11 cellular contexts compared by ENCODE assay signal in genomic region chr2:98026292-98026691, GRCh38. TPM values are rescaled to one million over a fixed set of nuclear protein-coding genes. Genes with fewer than 3 reads are reported as not detected.
DNase-seq lines count a peak whose midpoint lies in the region; ATAC-seq, FAIRE-seq and TF ChIP-seq lines count a peak whose summit lies in the region.
"Had no signal": no experiment of that assay in that cellular context is flagged by ENCODE, and none has a peak within 500 bp of the region (broad histone marks: within the 10 kb centered on the region; RNA-seq: fewer than 3 reads in every experiment).

No MANE protein-coding gene starts in this region.

- no peak for ATAC-seq in A549
- no peak for ATAC-seq in HG03521 (IDR thresholded peaks at IDR 0.05; ENCODE audit: unreplicated experiment)
- ATAC-seq in aorta (ENCODE audit: low FRiP score): no peak
- ATAC-seq: Panc1 had no signal

- no peak overlapping the region for H3K23ac ChIP-seq in mesendoderm (ENCODE audit: low read length)

- CTCF ChIA-PET in A549 (lab: Yijun Ruan, JAX): no interaction called here

- intact Hi-C loops in activated T-helper 1 cell treated with anti-CD3 and anti-CD28 coated beads, Interleukin-12 subunit alpha, Interleukin-12 subunit beta, Interleukin-2, Interleukin-4 antibody, amounts not matched to agents 30 ng/mL and 10 ng/mL and 1 ng/mL, durations not matched to agents 14 hours and 24 hours and 36 hours (cut with micrococcal nuclease): no loop called here
- intact Hi-C loops in esophagus squamous epithelium (cut with DNase I) (no loop called here), aorta (cut with DNase I) (no loop called here)

- no peaks in the 10 kb centered on the region for H3K36me3 Mint-ChIP-seq in activated T-helper 1 cell treated with anti-CD3 and anti-CD28 coated beads, Interleukin-12 subunit alpha, Interleukin-12 subunit beta, Interleukin-2, Interleukin-4 antibody, amounts not matched to agents 30 ng/mL and 10 ng/mL and 1 ng/mL, durations not matched to agents 14 hours and 24 hours and 36 hours (ENCODE audit: low read depth)

- no peak overlapping the region for H3K27ac Mint-ChIP-seq in activated T-helper 1 cell treated with anti-CD3 and anti-CD28 coated beads, Interleukin-12 subunit alpha, Interleukin-12 subunit beta, Interleukin-2, Interleukin-4 antibody, amounts not matched to agents 30 ng/mL and 10 ng/mL and 1 ng/mL, durations not matched to agents 14 hours and 24 hours and 36 hours
- H3K27ac Mint-ChIP-seq: CD4-positive, alpha-beta T cell had no signal

- H3K4me1 Mint-ChIP-seq in activated T-helper 1 cell treated with anti-CD3 and anti-CD28 coated beads, Interleukin-12 subunit alpha, Interleukin-12 subunit beta, Interleukin-2, Interleukin-4 antibody, amounts not matched to agents 30 ng/mL and 10 ng/mL and 1 ng/mL, durations not matched to agents 14 hours and 24 hours and 36 hours (ENCODE audit: low read depth): peaks cover 25% of the 10 kb centered on the region

- H3K4ac ChIP-seq in mesendoderm (ENCODE audit: low read depth, low read length): peak overlapping the region; percentile 5

- FAIRE-seq in A549 (lab: Jason Lieb, UNC): no peak

- no peaks in the 10 kb centered on the region for H3K9me3 ChIP-seq in A549
- no peaks in the 10 kb centered on the region for H3K9me3 ChIP-seq in esophagus squamous epithelium
- H3K9me3 ChIP-seq in aorta (ENCODE audit: control insufficient read depth, low read length): no peaks in the 10 kb centered on the region

- no peak for TF ChIP-seq RAD21 in A549 (conservative IDR thresholded peaks at IDR 0.05 in 1 of 2, IDR thresholded peaks at IDR 0.05 in 1 of 2)

- H3K4me3 Mint-ChIP-seq in activated T-helper 1 cell treated with anti-CD3 and anti-CD28 coated beads, Interleukin-12 subunit alpha, Interleukin-12 subunit beta, Interleukin-2, Interleukin-4 antibody, amounts not matched to agents 30 ng/mL and 10 ng/mL and 1 ng/mL, durations not matched to agents 14 hours and 24 hours and 36 hours: peak overlapping the region; percentile 5
- H3K4me3 Mint-ChIP-seq: CD4-positive, alpha-beta T cell had no signal

- H3K79me1 ChIP-seq in mesendoderm (ENCODE audit: low read length): no peaks in the 10 kb centered on the region

- H3K79me2 ChIP-seq in mesendoderm (ENCODE audit: control insufficient read depth, insufficient read depth, low read length): no peaks in the 10 kb centered on the region

- H3K4me1 ChIP-seq in A549 (no peaks in the 10 kb centered on the region), mesendoderm (ENCODE audit: control insufficient read depth, low read depth, low read length) (peaks cover 18% of the 10 kb centered on the region), esophagus squamous epithelium (peaks cover 0 to 16% (median 4%) of the 10 kb centered on the region in 3 donors), aorta (ENCODE audit: control insufficient read depth in 1 of 2, insufficient read depth in 2 of 2, low read length in 2 of 2) (no peaks in the 10 kb centered on the region)

- peak overlapping the region; percentile 15; the same call in 1 of the 3 replicates for H3K4me2 ChIP-seq in A549
- H3K4me2 ChIP-seq in mesendoderm (ENCODE audit: low read length): no peak overlapping the region

- no peak overlapping the region for H2BK5ac ChIP-seq in mesendoderm (ENCODE audit: low read length)

- H3K4me3 ChIP-seq in A549: no peak overlapping the region
- peak overlapping the region; percentile 37 for H3K4me3 ChIP-seq in GM12865 (ENCODE audit: low read depth, low read length)
- no peak overlapping the region for H3K4me3 ChIP-seq in mesendoderm (ENCODE audit: low read length)
- peak overlapping the region in 1 of 4 donors; percentile 1 for H3K4me3 ChIP-seq in esophagus squamous epithelium
- H3K4me3 ChIP-seq in aorta (ENCODE audit: low read length in 2 of 2): no peak overlapping the region

- TF ChIP-seq CTCF in A549 (IDR thresholded peaks at IDR 0.05): no peak
- TF ChIP-seq CTCF in GM12865 (IDR thresholded peaks at IDR 0.05; ENCODE audit: insufficient read depth, low read depth, low read length, missing control alignments): no peak
- no peak for TF ChIP-seq CTCF in esophagus squamous epithelium (IDR thresholded peaks at IDR 0.05)

- no peaks in the 10 kb centered on the region for H3K27me3 ChIP-seq in mesendoderm (ENCODE audit: insufficient read depth, low read length, poor library complexity)
- no peaks in the 10 kb centered on the region for H3K27me3 ChIP-seq in esophagus squamous epithelium
- no peaks in the 10 kb centered on the region for H3K27me3 ChIP-seq in aorta (ENCODE audit: control insufficient read depth in 1 of 2, insufficient read depth in 2 of 2, low read length in 1 of 2)

- TF ChIP-seq POLR2A in A549 (IDR thresholded peaks at IDR 0.05; ENCODE audit: low read length) (no peak), esophagus squamous epithelium (IDR thresholded peaks at IDR 0.05) (no peak)

- H2AK5ac ChIP-seq in mesendoderm (ENCODE audit: low read length): no peak overlapping the region

- H4K8ac ChIP-seq in mesendoderm (ENCODE audit: low read depth, low read length): no peak overlapping the region

- POLR2A ChIA-PET in A549 (lab: Yijun Ruan, JAX): no interaction called here

- no peaks in the 10 kb centered on the region for H3K36me3 ChIP-seq in mesendoderm (ENCODE audit: control insufficient read depth, insufficient read depth, low read length)
- no peaks in the 10 kb centered on the region for H3K36me3 ChIP-seq in esophagus squamous epithelium
- no peaks in the 10 kb centered on the region for H3K36me3 ChIP-seq in aorta (ENCODE audit: control insufficient read depth in 1 of 2, insufficient read depth in 2 of 2, low read length in 1 of 2)

- H3K27me3 Mint-ChIP-seq in activated T-helper 1 cell treated with anti-CD3 and anti-CD28 coated beads, Interleukin-12 subunit alpha, Interleukin-12 subunit beta, Interleukin-2, Interleukin-4 antibody, amounts not matched to agents 30 ng/mL and 10 ng/mL and 1 ng/mL, durations not matched to agents 14 hours and 24 hours and 36 hours (ENCODE audit: insufficient read depth): peaks cover 2% of the 10 kb centered on the region

- no peak overlapping the region for H3K18ac ChIP-seq in mesendoderm (ENCODE audit: low read length)

- H2BK15ac ChIP-seq in mesendoderm (replicated peaks; ENCODE audit: low read depth): no peak overlapping the region

- no peak overlapping the region for H4K5ac ChIP-seq in mesendoderm (ENCODE audit: low read length)

- no peak overlapping the region for H3K9ac ChIP-seq in mesendoderm (ENCODE audit: low read length)

- no peaks in the 10 kb centered on the region for H3K9me3 Mint-ChIP-seq in activated T-helper 1 cell treated with anti-CD3 and anti-CD28 coated beads, Interleukin-12 subunit alpha, Interleukin-12 subunit beta, Interleukin-2, Interleukin-4 antibody, amounts not matched to agents 30 ng/mL and 10 ng/mL and 1 ng/mL, durations not matched to agents 14 hours and 24 hours and 36 hours
- H3K9me3 Mint-ChIP-seq: CD4-positive, alpha-beta T cell had no signal

- WGBS in A549 (ENCODE audit: missing lambda C conversion rate): 54% methylated on average over 5 of the region's 5 CpGs
- no CpG with 5 or more reads among the region's 5 CpGs for WGBS in mesendoderm (ENCODE audit: extremely low coverage, insufficient coverage, low lambda C conversion rate)
- WGBS in esophagus squamous epithelium, 2 donors: 43 to 46% methylated on average over 5 of the region's 5 CpGs
- WGBS in aorta, 2 donors: 43 to 47% methylated on average over 5 of the region's 5 CpGs

- TF ChIP-seq EP300 in A549 (IDR thresholded peaks at IDR 0.05): no peak

- no peak for DNase-seq in A549 (ENCODE audit: low read depth in 1 of 2, low spot score in 1 of 2)
- DNase-seq in GM12865 (ENCODE audit: low read depth): no peak
- DNase-seq in activated T-helper 1 cell treated with anti-CD3 and anti-CD28 coated beads, Interleukin-12 subunit alpha, Interleukin-12 subunit beta, Interleukin-2, Interleukin-4 antibody, amounts not matched to agents 30 ng/mL and 10 ng/mL and 1 ng/mL, durations not matched to agents 14 hours and 24 hours and 36 hours (ENCODE audit: low spot score): no peak
- DNase-seq in mesendoderm: no peak
- DNase-seq in esophagus squamous epithelium (lab: John Stamatoyannopoulos, UW): no peak
- no peak for DNase-seq in NCI-H524 (lab: John Stamatoyannopoulos, UW)
- no peak for DNase-seq in aorta
- DNase-seq: CD4-positive, alpha-beta T cell; NCI-H1694 treated with DMSO at 0.1 percent for 48 hours had no signal

- H2BK120ac ChIP-seq in mesendoderm (ENCODE audit: low read depth, low read length): no peak overlapping the region

- H3K27ac ChIP-seq in A549: no peak overlapping the region
- no peak overlapping the region for H3K27ac ChIP-seq in mesendoderm (ENCODE audit: low read depth, low read length)
- no peak overlapping the region for H3K27ac ChIP-seq in esophagus squamous epithelium
- no peak overlapping the region for H3K27ac ChIP-seq in aorta (ENCODE audit: low read depth in 1 of 2, low read length in 2 of 2)

- H3K56ac ChIP-seq in mesendoderm (ENCODE audit: low read length): no peak overlapping the region

TF ChIP-seq in A549, 52 proteins besides CTCF, POLR2A, EP300 and RAD21:
- TF ChIP-seq PHF8 (IDR thresholded peaks at IDR 0.05; ENCODE audit: borderline replicate concordance, low read depth) (no peak), SMC3 (IDR thresholded peaks at IDR 0.05) (no peak), CEBPB (IDR thresholded peaks at IDR 0.05) (no peak), KDM1A (IDR thresholded peaks at IDR 0.05; ENCODE audit: low read depth) (no peak), ZNF302 (CRISPR knock-in tag; IDR thresholded peaks at IDR 0.05) (no peak), RFX5 (IDR thresholded peaks at IDR 0.05) (no peak), TFCP2L1 (CRISPR knock-in tag; IDR thresholded peaks at IDR 0.05) (no peak), KDM5A (IDR thresholded peaks at IDR 0.05) (no peak)
- TF ChIP-seq, protein P1, sequence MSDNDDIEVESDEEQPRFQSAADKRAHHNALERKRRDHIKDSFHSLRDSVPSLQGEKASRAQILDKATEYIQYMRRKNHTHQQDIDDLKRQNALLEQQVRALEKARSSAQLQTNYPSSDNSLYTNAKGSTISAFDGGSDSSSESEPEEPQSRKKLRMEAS (IDR thresholded peaks at IDR 0.05): no peak
TF ChIP-seq in A549: peak in this region for 0.

RNA-seq across cellular contexts. Expression of gene TMEM131, which starts 30.5 kb away (rescaled TPM):
- polyA plus RNA-seq in A549 (2011; rRNA removed) (21.8 and 23.4 TPM in 2 replicates), A549 (2017; fragmentation: RNase III; extraction: RNeasy Plus Mini Kit Qiagen cat#74134 plus additional on column Dnase treatment) (14.5 to 15.7 TPM (median 15.7 TPM) in 3 replicates), aorta (10 to 100 TPM in 1 of 2 donors, 1 to 10 TPM in 1; 6.8 to 13.7 TPM)
- polyA plus RNA-seq in A549 (2012; cell fraction: cytosol; rRNA removed): 4.9 and 5.6 TPM in 2 replicates
- 16.3 and 21.7 TPM in 2 replicates for polyA plus RNA-seq in A549 (2012; cell fraction: nucleus; rRNA removed)
- polyA minus RNA-seq in A549 (2011; rRNA and poly(A)+ RNA removed): 19.8 and 20.7 TPM in 2 replicates
- 36.5 and 38.4 TPM in 2 replicates for total RNA-seq in activated T-helper 1 cell treated with anti-CD3 and anti-CD28 coated beads, Interleukin-12 subunit alpha, Interleukin-12 subunit beta, Interleukin-2, Interleukin-4 antibody, amounts not matched to agents 30 ng/mL and 10 ng/mL and 1 ng/mL, durations not matched to agents 14 hours and 24 hours and 36 hours
- polyA plus RNA-seq in mesendoderm (2013, experiment 1 of 2): 24.4 TPM
- 22.9 TPM for polyA plus RNA-seq in mesendoderm (2013, experiment 2 of 2)
- total RNA-seq in esophagus squamous epithelium (10 to 100 TPM; 24.2 to 36.4 (median 28.1) TPM), aorta (10 to 100 TPM; 37.7 to 42.5 TPM)
